ENCODE assay signal across 18 cellular contexts in the genomic region with DNA sequence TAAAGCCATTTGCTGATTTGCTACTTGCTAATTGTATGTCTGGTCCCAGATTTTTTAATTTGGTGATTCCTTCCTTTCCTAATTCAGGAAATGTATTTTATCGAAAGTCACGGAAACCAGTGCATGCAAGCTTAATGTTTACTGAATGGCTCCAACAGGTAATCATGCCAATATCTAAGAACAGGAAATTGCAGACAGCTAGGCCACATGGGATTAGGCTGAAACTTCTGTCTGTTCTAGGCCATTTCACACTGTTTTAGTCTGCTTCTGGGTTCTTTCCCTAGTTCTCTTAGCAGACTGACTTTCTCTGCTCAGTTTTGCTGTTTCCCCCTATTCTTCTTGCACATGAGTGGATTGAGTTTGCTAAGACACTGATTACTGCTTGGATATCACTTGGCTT.
"Had no signal": no experiment of that assay in that cellular context is flagged by ENCODE, and none has a peak within 500 bp of the region (broad histone marks: within the 10 kb centered on the region; RNA-seq: fewer than 3 reads in every experiment).

No MANE protein-coding gene starts in this region.

- H3K9me3 ChIP-seq: esophagus muscularis mucosa, lower lobe of right lung, pancreas, tibial nerve, vagina had no signal

- H3K4me1 ChIP-seq: lower lobe of right lung, pancreas, tibial nerve, vagina had no signal

- H3K27ac ChIP-seq: brain microvascular endothelial cell, esophagus muscularis mucosa, lower lobe of right lung, neural progenitor cell, pancreas, tibial nerve, vagina had no signal

- H3K4me3 Mint-ChIP-seq: activated CD4-positive, alpha-beta T cell treated with anti-CD3 and anti-CD28 coated beads, Interleukin-2, amount 10 ng/mL, durations not matched to agents 7 days and 5 days; activated naive CD8-positive, alpha-beta T cell treated with anti-CD3 and anti-CD28 coated beads, Interleukin-2, amount 10 ng/mL, durations not matched to agents 7 days and 5 days; central memory CD8-positive, alpha-beta T cell; neural progenitor cell had no signal

- H3K36me3 ChIP-seq: brain microvascular endothelial cell, esophagus muscularis mucosa, lower lobe of right lung, neural progenitor cell, pancreas, tibial nerve, vagina had no signal

- H3K9me3 Mint-ChIP-seq: activated CD4-positive, alpha-beta T cell treated with anti-CD3 and anti-CD28 coated beads, Interleukin-2, amount 10 ng/mL, durations not matched to agents 7 days and 5 days; activated naive CD8-positive, alpha-beta T cell treated with anti-CD3 and anti-CD28 coated beads, Interleukin-2, amount 10 ng/mL, durations not matched to agents 7 days and 5 days; central memory CD8-positive, alpha-beta T cell; neural progenitor cell had no signal

- H3K4me2 ChIP-seq: neural progenitor cell had no signal

- H3K4me3 ChIP-seq: esophagus muscularis mucosa, lower lobe of right lung, neural progenitor cell, pancreas, tibial nerve, vagina had no signal

- H3K9ac ChIP-seq: neural progenitor cell had no signal

- H2AFZ ChIP-seq: neural progenitor cell had no signal

- H3K4me1 Mint-ChIP-seq: central memory CD8-positive, alpha-beta T cell had no signal

- FAIRE-seq: islet of Langerhans, pancreas had no signal

- H3K27ac Mint-ChIP-seq: activated CD4-positive, alpha-beta T cell treated with anti-CD3 and anti-CD28 coated beads, Interleukin-2, amount 10 ng/mL, durations not matched to agents 7 days and 5 days; activated naive CD8-positive, alpha-beta T cell treated with anti-CD3 and anti-CD28 coated beads, Interleukin-2, amount 10 ng/mL, durations not matched to agents 7 days and 5 days; neural progenitor cell had no signal

- ATAC-seq: left colon, lower lobe of right lung, pancreas had no signal

- H3K27me3 ChIP-seq: brain microvascular endothelial cell, esophagus muscularis mucosa, neural progenitor cell, pancreas, tibial nerve, vagina had no signal

- H3K36me3 Mint-ChIP-seq: activated naive CD8-positive, alpha-beta T cell treated with anti-CD3 and anti-CD28 coated beads, Interleukin-2, amount 10 ng/mL, durations not matched to agents 7 days and 5 days; neural progenitor cell had no signal

- DNase-seq: activated CD4-positive, alpha-beta T cell treated with anti-CD3 and anti-CD28 coated beads, Interleukin-2, amount 10 ng/mL, durations not matched to agents 7 days and 5 days; activated naive CD4-positive, alpha-beta T cell; activated naive CD8-positive, alpha-beta T cell treated with anti-CD3 and anti-CD28 coated beads, Interleukin-2, amount 10 ng/mL, durations not matched to agents 7 days and 5 days; anterior cingulate cortex; brain microvascular endothelial cell; cortex of kidney; effector CD4-positive, alpha-beta T cell; left colon; lower lobe of right lung; midbrain; pancreas; stimulated activated CD4-positive, alpha-beta T cell treated with anti-CD3 and anti-CD28 coated beads, Interleukin-1b, Interleukin-23, amount 100 ng/mL, for 48 hours had no signal
